In genomic region chr12:48036818-48037217, GRCh38 we compare ENCODE assay signal across 24 cellular contexts. TPM values are rescaled to one million over a fixed set of nuclear protein-coding genes. Genes with fewer than 3 reads are reported as not detected.
A peak's percentile ranks its signal among the peaks of the same experiment; 100 is the strongest.
DNase-seq lines count a peak whose midpoint lies in the region; ATAC-seq, FAIRE-seq and TF ChIP-seq lines count a peak whose summit lies in the region.
"Had no signal": no experiment of that assay in that cellular context is flagged by ENCODE, and none has a peak within 500 bp of the region (broad histone marks: within the 10 kb centered on the region; RNA-seq: fewer than 3 reads in every experiment).

No MANE protein-coding gene starts in this region.

- no peak for TF ChIP-seq EP300 in K562 (IDR thresholded peaks at IDR 0.05; ENCODE audit: low read length)

- TF ChIP-seq RAD21 in K562 (CRISPR knock-in tag; conservative IDR thresholded peaks at IDR 0.05 in 1 of 2, IDR thresholded peaks at IDR 0.05 in 1 of 2) = no peak

- H3K27me3 ChIP-seq in HUES48 (ENCODE audit: control insufficient read depth, insufficient read depth, low read length) (peaks cover 72% of the 10 kb centered on the region), K562 (ENCODE audit: control insufficient read depth in 2 of 2, insufficient read depth in 2 of 2, low read length in 2 of 2) (no peaks in the 10 kb centered on the region), iPS-20b (ENCODE audit: insufficient read depth, low read length) (peaks cover 83% of the 10 kb centered on the region), trophoblast cell (ENCODE audit: insufficient read depth, low read length) (no peaks in the 10 kb centered on the region), WERI-Rb-1 (ENCODE audit: insufficient read depth, low read depth, severe bottlenecking) (no peaks in the 10 kb centered on the region)
- H3K27me3 ChIP-seq: tibial nerve had no signal

- no TSS peak for BruUV-seq in K562 (replicated peaks; lab: Mats Ljungman, UMichigan)
- BruUV-seq in MCF 10A (replicated peaks; lab: Mats Ljungman, UMichigan) = no TSS peak

- POLR2A ChIA-PET in K562 (lab: Yijun Ruan, JAX) (interaction anchor here (0.6 kb wide), 1 partner anchor 27 kb away, joined by 4 read pairs; no protein-coding TSS in a partner anchor), MCF 10A (lab: Yijun Ruan, JAX) (no interaction called here)

- H4K8ac ChIP-seq in trophoblast cell (ENCODE audit: low read depth, low read length) = peak overlapping the region; percentile 20

- H3K27ac Mint-ChIP-seq in MCF 10A (ENCODE audit: low read depth, unreplicated experiment) = no peak overlapping the region
- H3K27ac Mint-ChIP-seq: activated naive CD8-positive, alpha-beta T cell treated with anti-CD3 and anti-CD28 coated beads, Interleukin-2, amount 50 U/mL, for 24 hours had no signal

- no peaks in the 10 kb centered on the region for H3K9me3 ChIP-seq in HUES48 (ENCODE audit: control insufficient read depth, insufficient read depth, low read length)
- H3K9me3 ChIP-seq in K562 (replicated peaks; ENCODE audit: control insufficient read depth, insufficient read depth, low read depth, low read length) = no peaks in the 10 kb centered on the region
- no peaks in the 10 kb centered on the region for H3K9me3 ChIP-seq in iPS-20b (ENCODE audit: insufficient read depth, low read depth, low read length)
- peaks cover 2% of the 10 kb centered on the region for H3K9me3 ChIP-seq in trophoblast cell (ENCODE audit: insufficient read depth, low read depth, low read length)
- no peaks in the 10 kb centered on the region for H3K9me3 ChIP-seq in WERI-Rb-1 (ENCODE audit: severe bottlenecking)
- H3K9me3 ChIP-seq: tibial nerve had no signal

- H3K9me1 ChIP-seq in K562 (ENCODE audit: control insufficient read depth, insufficient read depth, low read length) = no peaks in the 10 kb centered on the region

- peak overlapping the region; percentile 92 for H2BK120ac ChIP-seq in trophoblast cell (ENCODE audit: insufficient read depth, low read length, poor library complexity)

- H3K27ac ChIP-seq in HUES48 (ENCODE audit: low read depth, low read length) (peak overlapping the region; percentile 68), K562 (ENCODE audit: extremely low read depth, low read depth, low read length) (no peak overlapping the region), iPS-20b (ENCODE audit: low read length) (peak overlapping the region; percentile 44), trophoblast cell (ENCODE audit: low read depth, low read length) (peak overlapping the region; percentile 81), WERI-Rb-1 (no peak overlapping the region)
- H3K27ac ChIP-seq: dorsolateral prefrontal cortex, RWPE1, SK-N-MC, tibial nerve had no signal

- intact Hi-C loops in K562 (cut with micrococcal nuclease) (no loop called here), MCF 10A (cut with micrococcal nuclease) (no loop called here)

- H2AK5ac ChIP-seq in trophoblast cell (ENCODE audit: low read length) = peak overlapping the region; percentile 98

- no peaks in the 10 kb centered on the region for H3K4me1 Mint-ChIP-seq in MCF 10A (ENCODE audit: insufficient read depth, unreplicated experiment)

- peak overlapping the region; percentile 48; the same call in 1 of the 2 replicates for H3K4me3 ChIP-seq in HUES48 (ENCODE audit: low read depth, low read length)
- no peak overlapping the region for H3K4me3 ChIP-seq in K562
- peak overlapping the region; percentile 43; the same call in 1 of the 2 replicates for H3K4me3 ChIP-seq in iPS-20b (ENCODE audit: low read length)
- no peak overlapping the region for H3K4me3 ChIP-seq in trophoblast cell (ENCODE audit: low read depth, low read length)
- no peak overlapping the region for H3K4me3 ChIP-seq in WERI-Rb-1 (ENCODE audit: low read depth, low read length)
- H3K4me3 ChIP-seq: dorsolateral prefrontal cortex, SK-N-MC, tibial nerve had no signal

- H3K9ac ChIP-seq in HUES48 (ENCODE audit: low read depth, low read length) (peak overlapping the region; percentile 24; the same call in 1 of the 2 replicates), K562 (ENCODE audit: insufficient read depth in 1 of 2, low read depth in 2 of 2, low read length in 2 of 2) (peak overlapping the region in 1 of 2 experiments; percentile 55; a peak in 1 of 4 replicates), iPS-20b (ENCODE audit: low read depth, low read length) (peak overlapping the region; percentile 57; the same call in 1 of the 2 replicates), trophoblast cell (ENCODE audit: low read length) (no peak overlapping the region)

- H3K36me3 Mint-ChIP-seq in MCF 10A (ENCODE audit: insufficient read depth, unreplicated experiment) = no peaks in the 10 kb centered on the region

- no peak overlapping the region for H3K4me3 Mint-ChIP-seq in MCF 10A (ENCODE audit: unreplicated experiment)
- H3K4me3 Mint-ChIP-seq: activated naive CD8-positive, alpha-beta T cell treated with anti-CD3 and anti-CD28 coated beads, Interleukin-2, amount 50 U/mL, for 24 hours; activated T-cell treated with anti-CD3 and anti-CD28 coated beads, Interleukin-2, amount 50 U/mL, for 4 hours; T-helper 1 cell treated with Interleukin-12 subunit alpha and Interleukin-12 subunit beta and Interleukin-4 antibody, amounts not matched to agents 30 μg/mL and 1 μg/mL, for 36 hours had no signal

- H3K4me2 ChIP-seq in K562 (ENCODE audit: insufficient read depth, low read length) (no peak overlapping the region; the same call in 1 of the 2 replicates), trophoblast cell (ENCODE audit: low read length) (no peak overlapping the region)

- H2BK12ac ChIP-seq in trophoblast cell (ENCODE audit: low read length) = peak overlapping the region; percentile 56

- no peak overlapping the region for H3K23ac ChIP-seq in trophoblast cell (ENCODE audit: low read length)

- H2AFZ ChIP-seq in K562 (ENCODE audit: low read depth, low read length) (peak overlapping the region; percentile 65; the same call in 1 of the 2 replicates), trophoblast cell (ENCODE audit: insufficient read depth, low read length, poor library complexity) (peak overlapping the region; percentile 9)

- TF ChIP-seq POLR2A in K562 (conservative IDR thresholded peaks at IDR 0.05) = no peak

- peaks cover 17% of the 10 kb centered on the region for H3K79me1 ChIP-seq in trophoblast cell (ENCODE audit: low read length)

- FAIRE-seq in K562 (lab: Jason Lieb, UNC) = no peak
- FAIRE-seq: G401.6 had no signal

- peaks cover 16% of the 10 kb centered on the region for H3K4me1 ChIP-seq in HUES48 (ENCODE audit: control insufficient read depth, insufficient read depth, low read length)
- peaks cover 0 to 14% of the 10 kb centered on the region in 2 experiments; a peak in 4 of 5 replicates for H3K4me1 ChIP-seq in K562 (replicated peaks in 1 of 2; ENCODE audit: control insufficient read depth in 2 of 2, insufficient read depth in 2 of 2, low read length in 2 of 2)
- H3K4me1 ChIP-seq in iPS-20b (ENCODE audit: insufficient read depth, low read length) = peaks cover 17% of the 10 kb centered on the region
- H3K4me1 ChIP-seq in trophoblast cell (ENCODE audit: control insufficient read depth in 1 of 2, insufficient read depth in 2 of 2, low read length in 2 of 2) = peaks cover 18 to 26% of the 10 kb centered on the region in 2 experiments

- no peaks in the 10 kb centered on the region for H3K27me3 Mint-ChIP-seq in MCF 10A (ENCODE audit: insufficient read depth, unreplicated experiment)
- H3K27me3 Mint-ChIP-seq: activated naive CD8-positive, alpha-beta T cell treated with anti-CD3 and anti-CD28 coated beads, Interleukin-2, amount 50 U/mL, for 24 hours had no signal

- CTCF ChIA-PET in K562 (lab: Yijun Ruan, JAX; ENCODE audit: low intra/inter-chr PET ratio) = interaction anchor here (0.6 kb wide), 1 partner anchor 23 kb away, joined by 6 read pairs; no protein-coding TSS in a partner anchor
- CTCF ChIA-PET in MCF 10A (lab: Yijun Ruan, JAX) = interaction anchor here (0.6 kb wide), 1 partner anchor 17 kb away, joined by 3 read pairs; no protein-coding TSS in a partner anchor

- DNase-seq in K562 (ENCODE audit: extremely low read depth in 1 of 4, low spot score in 3 of 4) (peak in 2 of 4 experiments; percentile 17 to 30), trophoblast cell (no peak), MCF 10A (ENCODE audit: unreplicated experiment) (no peak), WERI-Rb-1 (no peak)
- DNase-seq: activated CD4-positive, alpha-beta T cell treated with anti-CD3 and anti-CD28 coated beads for 4 hours; activated gamma-delta T cell treated with Interleukin-2 at 50 U/mL for 16 hours; activated naive CD8-positive, alpha-beta T cell treated with anti-CD3 and anti-CD28 coated beads, Interleukin-2, amount 50 U/mL, for 24 hours; activated T-cell treated with anti-CD3 and anti-CD28 coated beads, Interleukin-2, amount 50 U/mL, for 4 hours; dorsolateral prefrontal cortex; Kasumi-1; MV-4-11; NCI-H146; NCI-H510A had no signal

- no peaks in the 10 kb centered on the region for H3K36me3 ChIP-seq in HUES48 (ENCODE audit: control insufficient read depth, insufficient read depth, low read length)
- no peaks in the 10 kb centered on the region for H3K36me3 ChIP-seq in K562 (ENCODE audit: control insufficient read depth, insufficient read depth, low read length)
- no peaks in the 10 kb centered on the region for H3K36me3 ChIP-seq in iPS-20b (ENCODE audit: insufficient read depth, low read depth, low read length)
- no peaks in the 10 kb centered on the region for H3K36me3 ChIP-seq in trophoblast cell (ENCODE audit: control insufficient read depth in 1 of 2, insufficient read depth in 2 of 2, low read length in 2 of 2)
- no peaks in the 10 kb centered on the region for H3K36me3 ChIP-seq in WERI-Rb-1

- peak overlapping the region; percentile 59 for H3K14ac ChIP-seq in trophoblast cell (ENCODE audit: low read length)

- no peak overlapping the region for H4K12ac ChIP-seq in trophoblast cell (ENCODE audit: low read depth, low read length)

- TF ChIP-seq CTCF in K562 (IDR thresholded peaks at IDR 0.05 in 2 of 3, conservative IDR thresholded peaks at IDR 0.05 in 1 of 3; ENCODE audit: insufficient read depth in 2 of 3, low read depth in 1 of 3, low read length in 3 of 3) (no peak), MCF 10A (IDR thresholded peaks at IDR 0.05; ENCODE audit: unreplicated experiment) (no peak), WERI-Rb-1 (IDR thresholded peaks at IDR 0.05; ENCODE audit: low read depth, low read length) (no peak)

- H4K20me1 ChIP-seq in K562 (replicated peaks; ENCODE audit: control insufficient read depth, insufficient read depth, low read length) = no peaks in the 10 kb centered on the region

- peak overlapping the region; percentile 83 for H3K18ac ChIP-seq in trophoblast cell (ENCODE audit: low read length)

- peak overlapping the region; percentile 92 for H4K91ac ChIP-seq in trophoblast cell (ENCODE audit: low read depth, low read length)

- H3K9me3 Mint-ChIP-seq in MCF 10A (ENCODE audit: unreplicated experiment) = no peaks in the 10 kb centered on the region
- H3K9me3 Mint-ChIP-seq: activated naive CD8-positive, alpha-beta T cell treated with anti-CD3 and anti-CD28 coated beads, Interleukin-2, amount 50 U/mL, for 24 hours; activated T-cell treated with anti-CD3 and anti-CD28 coated beads, Interleukin-2, amount 50 U/mL, for 4 hours; T-helper 1 cell treated with Interleukin-12 subunit alpha and Interleukin-12 subunit beta and Interleukin-4 antibody, amounts not matched to agents 30 μg/mL and 1 μg/mL, for 36 hours had no signal

- peak; percentile 43; the same call in 2 of the 3 replicates for ATAC-seq in K562
- ATAC-seq in GM21423 (IDR thresholded peaks at IDR 0.05; ENCODE audit: unreplicated experiment) = no peak
- ATAC-seq: activated naive CD8-positive, alpha-beta T cell treated with anti-CD3 and anti-CD28 coated beads, Interleukin-2, amount 50 U/mL, for 24 hours; activated T-cell treated with anti-CD3 and anti-CD28 coated beads, Interleukin-2, amount 50 U/mL, for 4 hours; HCT116 had no signal

- in situ Hi-C loops in K562 (cut with MboI) = no loop called here

- peak overlapping the region; percentile 32 for H2BK5ac ChIP-seq in trophoblast cell (ENCODE audit: low read depth, low read length, poor library complexity)

- H3K79me2 ChIP-seq in K562 (ENCODE audit: control insufficient read depth, insufficient read depth, low read length) (no peaks in the 10 kb centered on the region), trophoblast cell (ENCODE audit: control insufficient read depth, insufficient read depth, low read length, poor library complexity) (peaks cover 3% of the 10 kb centered on the region)

- WGBS in K562 (ENCODE audit: insufficient coverage, low coverage, missing lambda C conversion rate) = 30% methylated on average over 4 of the region's 4 CpGs
- WGBS in trophoblast cell (ENCODE audit: extremely low coverage, insufficient coverage, insufficient read length) = no CpG with 5 or more reads among the region's 4 CpGs

- peak overlapping the region; percentile 7 for H3K4ac ChIP-seq in trophoblast cell (ENCODE audit: low read depth, low read length)

RNA-seq across cellular contexts. Expression of gene COL2A1, which starts 32.5 kb away (rescaled TPM):
- total RNA-seq in K562 (2011; cell fraction: chromatin; rRNA removed; ENCODE audit: low replicate concordance) = not detected in 2 replicates
- not detected in 2 replicates for total RNA-seq in K562 (2011; cell fraction: nucleolus; rRNA removed)
- total RNA-seq in K562 (2011; cell fraction: nucleoplasm; rRNA removed) = not detected in 2 replicates
- not detected in 2 replicates for total RNA-seq in K562 (2014; rRNA removed)
- total RNA-seq in K562 (2014; rRNA removed; fragmentation: Illumina TruSeq; extraction: Trizol) = not detected in 2 replicates
- not detected in 2 replicates for total RNA-seq in K562 (2015; rRNA removed; fragmentation: Illumina TruSeq; extraction: Trizol)
- total RNA-seq in K562 (2021) = not detected in 2 replicates
- 0.01 TPM in 1 of 2 replicates, not detected in the other for polyA plus RNA-seq in K562 (2011; rRNA removed)
- not detected in 2 replicates for polyA plus RNA-seq in K562 (2011; cell fraction: cytosol; rRNA removed)
- polyA plus RNA-seq in K562 (2011; cell fraction: nucleus; rRNA removed) = 0.04 and 0.10 TPM in 2 replicates
- 0.03 TPM in 1 of 2 replicates, not detected in the other for polyA plus RNA-seq in K562 (2012)
- polyA plus RNA-seq in K562 (2014; fragmentation: Illumina TruSeq; extraction: Trizol) = not detected in 2 replicates
- polyA plus RNA-seq in K562 (2014; fragmentation: Nextera tagmentation; extraction: Ambion mirVana) = not detected
- 0.46 TPM in 1 of 2 replicates, not detected in the other for polyA plus RNA-seq in K562 (2014; rRNA removed)
- not detected in 2 replicates for polyA minus RNA-seq in K562 (2011; rRNA and poly(A)+ RNA removed)
- not detected in 2 replicates for polyA minus RNA-seq in K562 (2011; cell fraction: cytosol; rRNA and poly(A)+ RNA removed)
- not detected in 2 replicates for polyA minus RNA-seq in K562 (2011; cell fraction: nucleus; rRNA and poly(A)+ RNA removed)
- polyA plus RNA-seq in trophoblast cell (2013) = 72.0 and 81.5 TPM in 2 replicates
- total RNA-seq in MCF 10A (2022) = 0.12 TPM in 1 of 2 replicates, not detected in the other
- total RNA-seq: glomerular endothelial cell, tibial nerve had no signal
- polyA plus RNA-seq: BJ had no signal

Comparison
In these comparisons a context has a peak if more than half of its experiments do, and no peak if none do; other contexts are left out.
1. H3K27ac ChIP-seq: peak in HUES48 (single experiment), iPS-20b (single experiment) and trophoblast cell (single experiment); none in K562 (single experiment) and WERI-Rb-1 (single experiment).
2. H3K4me3 ChIP-seq: peak in HUES48 (single experiment) and iPS-20b (single experiment); none in K562 (single experiment), trophoblast cell (single experiment) and WERI-Rb-1 (single experiment).